Comparison of ENCODE assay signal across 1 cellular context in the genomic region with DNA sequence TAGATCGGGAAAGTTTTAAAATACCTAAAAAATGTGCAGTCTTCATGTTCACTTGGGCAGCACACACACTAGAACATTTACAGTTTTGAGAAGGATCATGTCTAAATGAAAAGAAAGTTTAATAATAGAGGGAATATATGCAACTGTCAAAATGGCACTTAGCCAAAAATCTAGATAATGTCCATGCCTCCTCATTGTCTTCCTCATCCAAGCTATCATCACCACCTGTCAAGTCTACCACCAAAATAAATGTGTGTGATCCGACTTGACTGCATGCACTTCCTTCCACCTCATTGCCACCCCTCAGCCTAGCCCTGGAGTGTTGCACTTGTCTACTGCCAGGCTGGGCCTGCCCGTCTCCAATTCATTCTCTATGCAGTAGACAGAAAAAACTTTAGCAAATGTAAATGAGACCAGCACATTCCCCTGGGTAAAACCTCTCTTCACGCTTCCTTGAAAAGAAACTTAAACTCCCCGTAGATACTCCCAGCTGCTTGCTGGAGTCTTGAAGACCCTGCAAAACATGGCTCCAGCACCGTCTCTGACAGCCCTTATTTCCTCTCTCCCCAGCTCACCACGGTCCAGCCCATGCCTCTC.
TF ChIP-seq lines count a peak whose summit lies in the region.

No MANE protein-coding gene starts in this region.

TF ChIP-seq in K562, 482 proteins besides CTCF, POLR2A, EP300 and RAD21 (continued from another document):
- no peak for TF ChIP-seq STAT5B (CRISPR knock-in tag; IDR thresholded peaks at IDR 0.05)
